Comparison of ENCODE assay signal across 8 cellular contexts in the genomic region with DNA sequence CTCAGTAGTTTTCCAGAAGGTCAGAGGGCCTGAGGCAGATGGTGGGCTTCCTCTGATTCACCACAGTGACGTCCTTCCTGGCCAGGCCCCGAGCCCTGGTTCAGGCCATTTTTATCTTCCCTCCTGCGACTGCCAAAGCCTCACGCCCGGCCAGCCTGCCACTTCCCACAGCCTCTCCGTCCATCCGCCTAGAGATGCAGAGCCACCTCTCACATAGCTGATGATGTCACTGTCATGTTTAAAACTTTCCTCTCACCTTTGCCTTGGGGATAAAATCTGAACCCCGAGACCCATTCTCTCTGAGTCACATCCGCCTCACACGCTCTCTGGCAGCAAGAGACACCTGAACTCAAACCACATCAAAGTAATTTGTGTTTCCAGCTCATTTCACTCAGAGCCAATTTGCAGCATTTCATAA.
A peak's percentile ranks its signal among the peaks of the same experiment; 100 is the strongest.
DNase-seq lines count a peak whose midpoint lies in the region; ATAC-seq and TF ChIP-seq lines count a peak whose summit lies in the region.

No MANE protein-coding gene starts in this region.

- H3K9me3 ChIP-seq in colonic mucosa = no peaks in the 10 kb centered on the region

- H3K4me1 ChIP-seq in colonic mucosa (no peaks in the 10 kb centered on the region), foreskin keratinocyte (no peaks in the 10 kb centered on the region)

- intact Hi-C loops in colonic mucosa (cut with DNase I) = no loop called here

- DNase-seq in GM13976 (ENCODE audit: low spot score) (peak; percentile 57), colonic mucosa (peak; percentile 17), coronary artery (ENCODE audit: low spot score) (no peak), C1 segment of cervical spinal cord (lab: John Stamatoyannopoulos, UW) (no peak), foreskin keratinocyte (no peak)
- peak; percentile 43 for DNase-seq in activated CD4-positive, CD25-positive, alpha-beta regulatory T cell treated with anti-CD3 and anti-CD28 coated beads, Interleukin-2, amount 50 U/mL, for 16 hours (ENCODE audit: low read depth, low spot score)
- DNase-seq in stimulated activated CD8-positive, alpha-beta memory T cell treated with anti-CD3 and anti-CD28 coated beads, Interleukin-12 subunit alpha, Interleukin-12 subunit beta, amount 100 ng/mL, for 1 hour (ENCODE audit: low read depth) = peak; percentile 55

- ATAC-seq in HG02840 (IDR thresholded peaks at IDR 0.05; ENCODE audit: low FRiP score, unreplicated experiment) = peak; percentile 66
- ATAC-seq in foreskin keratinocyte = no peak

- in situ Hi-C loops in GM13976 (cut with MboI; ENCODE audit: low sequenced_read_pairs, unreplicated experiment) = no loop called here

- H3K4me3 ChIP-seq in colonic mucosa (no peak overlapping the region), coronary artery (no peak overlapping the region)

- no peak overlapping the region for H3K27ac ChIP-seq in colonic mucosa
- no peak overlapping the region for H3K27ac ChIP-seq in coronary artery
- no peak overlapping the region for H3K27ac ChIP-seq in foreskin keratinocyte

- H3K27me3 ChIP-seq in colonic mucosa (no peaks in the 10 kb centered on the region), foreskin keratinocyte (no peaks in the 10 kb centered on the region)

- no peak for TF ChIP-seq CTCF in GM13976 (IDR thresholded peaks at IDR 0.05; ENCODE audit: borderline replicate concordance, control extremely low read depth, extremely low read depth, insufficient read depth, missing control alignments)
- no peak for TF ChIP-seq CTCF in colonic mucosa (IDR thresholded peaks at IDR 0.05)
- TF ChIP-seq CTCF in coronary artery (IDR thresholded peaks at IDR 0.05) = no peak
- no peak for TF ChIP-seq CTCF in foreskin keratinocyte (conservative IDR thresholded peaks at IDR 0.05)

- H3K9ac ChIP-seq in colonic mucosa (ENCODE audit: low read depth in 2 of 2, low read length in 2 of 2) = no peak overlapping the region

- no peaks in the 10 kb centered on the region for H3K36me3 ChIP-seq in colonic mucosa

Comparison
In these comparisons a context has a peak if more than half of its experiments do, and no peak if none do; other contexts are left out.
1. DNase-seq: peak in GM13976 (single experiment), activated CD4-positive, CD25-positive, alpha-beta regulatory T cell treated with anti-CD3 and anti-CD28 coated beads, Interleukin-2, amount 50 U/mL, for 16 hours (single experiment), colonic mucosa (single experiment) and stimulated activated CD8-positive, alpha-beta memory T cell treated with anti-CD3 and anti-CD28 coated beads, Interleukin-12 subunit alpha, Interleukin-12 subunit beta, amount 100 ng/mL, for 1 hour (single experiment); none in coronary artery (single experiment), C1 segment of cervical spinal cord (0 of 14) and foreskin keratinocyte (0 of 2).